In the genomic region with DNA sequence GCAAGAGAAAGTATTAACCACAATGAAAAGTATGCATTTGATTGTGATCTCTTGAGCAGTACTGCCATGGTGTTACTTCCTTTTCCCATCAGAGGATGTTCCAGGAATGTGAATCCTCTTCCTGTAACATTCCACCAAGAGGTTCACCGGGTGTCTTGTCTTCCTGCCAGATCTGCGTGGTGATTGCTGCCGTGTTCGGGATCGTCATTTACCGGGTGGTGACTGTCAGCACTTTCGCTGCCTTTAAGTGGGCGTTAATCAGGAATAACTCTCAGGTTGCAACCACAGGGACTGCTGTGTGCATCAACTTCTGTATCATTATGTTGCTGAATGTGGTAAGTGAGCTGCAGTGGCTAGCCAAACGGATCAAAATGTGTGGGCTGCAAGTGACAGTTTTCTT, we compare ENCODE assay signal across 15 cellular contexts.
DNase-seq lines count a peak whose midpoint lies in the region; ATAC-seq, FAIRE-seq and TF ChIP-seq lines count a peak whose summit lies in the region.
"Had no signal": no experiment of that assay in that cellular context is flagged by ENCODE, and none has a peak within 500 bp of the region (broad histone marks: within the 10 kb centered on the region; RNA-seq: fewer than 3 reads in every experiment).

No MANE protein-coding gene starts in this region.

- H3K36me3 ChIP-seq in kidney (ENCODE audit: control insufficient read depth in 1 of 2, insufficient read depth in 2 of 2, low read length in 2 of 2) = no peaks in the 10 kb centered on the region
- H3K36me3 ChIP-seq: colonic mucosa had no signal

- H3K27ac ChIP-seq in A549 = no peak overlapping the region
- H3K27ac ChIP-seq in foreskin keratinocyte = no peak overlapping the region
- no peak overlapping the region for H3K27ac ChIP-seq in kidney (ENCODE audit: low read depth in 2 of 2, low read length in 2 of 2)
- H3K27ac ChIP-seq: colonic mucosa had no signal

- CTCF ChIA-PET in A549 (lab: Yijun Ruan, JAX) = no interaction called here

- WGBS in A549 (ENCODE audit: missing lambda C conversion rate) = 12% methylated on average over 9 of the region's 9 CpGs

- TF ChIP-seq RAD21 in A549 (conservative IDR thresholded peaks at IDR 0.05 in 1 of 2, IDR thresholded peaks at IDR 0.05 in 1 of 2) = no peak

- DNase-seq in A549 (ENCODE audit: low read depth in 1 of 2, low spot score in 1 of 2) (no peak), HFF-Myc (ENCODE audit: extremely low read depth, low read depth) (peak; percentile 22), foreskin keratinocyte (no peak), midbrain (lab: John Stamatoyannopoulos, UW) (no peak), medulla oblongata (ENCODE audit: extremely low spot score) (no peak), kidney (no peak)
- DNase-seq: activated CD4-positive, alpha-beta memory T cell treated with anti-CD3 and anti-CD28 coated beads, Interleukin-2, amount 10 ng/mL, durations not matched to agents 7 days and 5 days; activated naive CD4-positive, alpha-beta T cell treated with anti-CD3 and anti-CD28 coated beads for 36 hours; colonic mucosa; left cardiac atrium; stimulated activated CD4-positive, alpha-beta T cell treated with anti-CD3 and anti-CD28 coated beads, Interleukin-1b, Interleukin-23, amount 100 ng/mL, for 48 hours; T-helper 1 cell had no signal

- no peak overlapping the region for H3K4me2 ChIP-seq in A549

- no peak for FAIRE-seq in A549 (lab: Jason Lieb, UNC)
- FAIRE-seq in kidney (lab: Jason Lieb, UNC) = no peak

- no peak for TF ChIP-seq EP300 in A549 (IDR thresholded peaks at IDR 0.05)

- TF ChIP-seq POLR2A in A549 (IDR thresholded peaks at IDR 0.05; ENCODE audit: low read length) = no peak

- H3K4me1 ChIP-seq in A549 (no peaks in the 10 kb centered on the region), foreskin keratinocyte (no peaks in the 10 kb centered on the region), kidney (ENCODE audit: control insufficient read depth in 1 of 2, insufficient read depth in 1 of 2, low read depth in 1 of 2, low read length in 2 of 2) (no peaks in the 10 kb centered on the region)
- H3K4me1 ChIP-seq: colonic mucosa had no signal

- no peaks in the 10 kb centered on the region for H3K9me3 ChIP-seq in A549
- no peaks in the 10 kb centered on the region for H3K9me3 ChIP-seq in kidney (ENCODE audit: control insufficient read depth in 1 of 2, low read length in 2 of 2)
- H3K9me3 ChIP-seq: colonic mucosa had no signal

- intact Hi-C loops in kidney (cut with DNase I) = no loop called here

- TF ChIP-seq CTCF in A549 (IDR thresholded peaks at IDR 0.05) = no peak
- TF ChIP-seq CTCF in HFF-Myc (IDR thresholded peaks at IDR 0.05; ENCODE audit: low read depth, low read length, missing control alignments) = no peak
- no peak for TF ChIP-seq CTCF in foreskin keratinocyte (conservative IDR thresholded peaks at IDR 0.05)
- TF ChIP-seq CTCF in kidney (IDR thresholded peaks at IDR 0.05; ENCODE audit: borderline replicate concordance, extremely low read depth, insufficient read depth) = no peak

- H3K9ac ChIP-seq in kidney (ENCODE audit: low read length in 2 of 2) = no peak overlapping the region

- ATAC-seq in A549 (peak; percentile 19 to 36; a peak in 2 of 6 replicates), SK-N-SH treated with all-trans-retinoic acid at 6 μM for 48 hours (peak; percentile 68), foreskin keratinocyte (peak; percentile 40), GM21786 (IDR thresholded peaks at IDR 0.05; ENCODE audit: unreplicated experiment) (no peak)
- ATAC-seq: left cardiac atrium; stimulated activated effector memory CD8-positive, alpha-beta T cell treated with anti-CD3 and anti-CD28 coated beads, Interleukin-12 subunit alpha, Interleukin-12 subunit beta, amount 100 ng/mL, for 72 hours had no signal

- POLR2A ChIA-PET in A549 (lab: Yijun Ruan, JAX) = no interaction called here

- H3K4me3 ChIP-seq in A549 (no peak overlapping the region), HFF-Myc (replicated peaks; ENCODE audit: low read depth, low read length) (no peak overlapping the region), kidney (ENCODE audit: low read length in 2 of 2) (no peak overlapping the region)
- H3K4me3 ChIP-seq: colonic mucosa had no signal

- H3K27me3 ChIP-seq in foreskin keratinocyte = no peaks in the 10 kb centered on the region
- H3K27me3 ChIP-seq: colonic mucosa had no signal

TF ChIP-seq in A549, 52 proteins besides CTCF, POLR2A, EP300 and RAD21 (continues in another document):
- TF ChIP-seq CBX8 (IDR thresholded peaks at IDR 0.05) = no peak
- TF ChIP-seq, protein P1, sequence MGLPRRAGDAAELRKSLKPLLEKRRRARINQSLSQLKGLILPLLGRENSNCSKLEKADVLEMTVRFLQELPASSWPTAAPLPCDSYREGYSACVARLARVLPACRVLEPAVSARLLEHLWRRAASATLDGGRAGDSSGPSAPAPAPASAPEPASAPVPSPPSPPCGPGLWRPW (IDR thresholded peaks at IDR 0.05) = no peak
- no peak for TF ChIP-seq POLR2AphosphoS2 (conservative IDR thresholded peaks at IDR 0.05; ENCODE audit: low read length)
- no peak for TF ChIP-seq CBX2 (IDR thresholded peaks at IDR 0.05; ENCODE audit: borderline replicate concordance, low read depth)
- no peak for TF ChIP-seq HEYL (CRISPR knock-in tag; IDR thresholded peaks at IDR 0.05)
- TF ChIP-seq, protein P2, sequence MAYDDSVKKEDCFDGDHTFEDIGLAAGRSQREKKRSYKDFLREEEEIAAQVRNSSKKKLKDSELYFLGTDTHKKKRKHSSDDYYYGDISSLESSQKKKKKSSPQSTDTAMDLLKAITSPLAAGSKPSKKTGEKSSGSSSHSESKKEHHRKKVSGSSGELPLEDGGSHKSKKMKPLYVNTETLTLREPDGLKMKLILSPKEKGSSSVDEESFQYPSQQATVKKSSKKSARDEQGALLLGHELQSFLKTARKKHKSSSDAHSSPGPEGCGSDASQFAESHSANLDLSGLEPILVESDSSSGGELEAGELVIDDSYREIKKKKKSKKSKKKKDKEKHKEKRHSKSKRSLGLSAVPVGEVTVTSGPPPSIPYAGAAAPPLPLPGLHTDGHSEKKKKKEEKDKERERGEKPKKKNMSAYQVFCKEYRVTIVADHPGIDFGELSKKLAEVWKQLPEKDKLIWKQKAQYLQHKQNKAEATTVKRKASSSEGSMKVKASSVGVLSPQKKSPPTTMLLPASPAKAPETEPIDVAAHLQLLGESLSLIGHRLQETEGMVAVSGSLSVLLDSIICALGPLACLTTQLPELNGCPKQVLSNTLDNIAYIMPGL (CRISPR knock-in tag; IDR thresholded peaks at IDR 0.05; ENCODE audit: borderline replicate concordance) = no peak
- TF ChIP-seq, protein P3, sequence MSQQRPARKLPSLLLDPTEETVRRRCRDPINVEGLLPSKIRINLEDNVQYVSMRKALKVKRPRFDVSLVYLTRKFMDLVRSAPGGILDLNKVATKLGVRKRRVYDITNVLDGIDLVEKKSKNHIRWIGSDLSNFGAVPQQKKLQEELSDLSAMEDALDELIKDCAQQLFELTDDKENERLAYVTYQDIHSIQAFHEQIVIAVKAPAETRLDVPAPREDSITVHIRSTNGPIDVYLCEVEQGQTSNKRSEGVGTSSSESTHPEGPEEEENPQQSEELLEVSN (IDR thresholded peaks at IDR 0.05; ENCODE audit: borderline replicate concordance, low read depth) = no peak
- TF ChIP-seq RNF2 (IDR thresholded peaks at IDR 0.05; ENCODE audit: borderline replicate concordance, low read depth) = no peak

TF ChIP-seq in SK-N-SH treated with all-trans-retinoic acid at 6 μM for 48 hours, 23 proteins besides CTCF, POLR2A, EP300 and RAD21 (continues in another document):
- TF ChIP-seq ZFP3 (CRISPR knock-in tag; IDR thresholded peaks at IDR 0.05) (no peak), TOX (CRISPR knock-in tag; IDR thresholded peaks at IDR 0.05; ENCODE audit: borderline replicate concordance) (no peak), CREB5 (CRISPR knock-in tag; IDR thresholded peaks at IDR 0.05; ENCODE audit: low read depth) (no peak), ARNTL (CRISPR knock-in tag; IDR thresholded peaks at IDR 0.05; ENCODE audit: borderline replicate concordance, low read depth) (no peak), PPARA (CRISPR knock-in tag; IDR thresholded peaks at IDR 0.05; ENCODE audit: borderline replicate concordance) (no peak), ZNF8 (CRISPR knock-in tag; IDR thresholded peaks at IDR 0.05) (no peak), RARB (CRISPR knock-in tag; IDR thresholded peaks at IDR 0.05) (no peak), CSDC2 (CRISPR knock-in tag; IDR thresholded peaks at IDR 0.05) (no peak), GLIS3 (CRISPR knock-in tag; IDR thresholded peaks at IDR 0.05) (no peak), SNAI2 (CRISPR knock-in tag; IDR thresholded peaks at IDR 0.05) (no peak), ZNF565 (CRISPR knock-in tag; conservative IDR thresholded peaks at IDR 0.05; ENCODE audit: low read depth) (no peak)
- TF ChIP-seq, protein P4, sequence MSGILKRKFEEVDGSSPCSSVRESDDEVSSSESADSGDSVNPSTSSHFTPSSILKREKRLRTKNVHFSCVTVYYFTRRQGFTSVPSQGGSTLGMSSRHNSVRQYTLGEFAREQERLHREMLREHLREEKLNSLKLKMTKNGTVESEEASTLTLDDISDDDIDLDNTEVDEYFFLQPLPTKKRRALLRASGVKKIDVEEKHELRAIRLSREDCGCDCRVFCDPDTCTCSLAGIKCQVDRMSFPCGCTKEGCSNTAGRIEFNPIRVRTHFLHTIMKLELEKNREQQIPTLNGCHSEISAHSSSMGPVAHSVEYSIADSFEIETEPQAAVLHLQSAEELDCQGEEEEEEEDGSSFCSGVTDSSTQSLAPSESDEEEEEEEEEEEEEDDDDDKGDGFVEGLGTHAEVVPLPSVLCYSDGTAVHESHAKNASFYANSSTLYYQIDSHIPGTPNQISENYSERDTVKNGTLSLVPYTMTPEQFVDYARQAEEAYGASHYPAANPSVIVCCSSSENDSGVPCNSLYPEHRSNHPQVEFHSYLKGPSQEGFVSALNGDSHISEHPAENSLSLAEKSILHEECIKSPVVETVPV (CRISPR knock-in tag; IDR thresholded peaks at IDR 0.05) = no peak
